In the genomic region with DNA sequence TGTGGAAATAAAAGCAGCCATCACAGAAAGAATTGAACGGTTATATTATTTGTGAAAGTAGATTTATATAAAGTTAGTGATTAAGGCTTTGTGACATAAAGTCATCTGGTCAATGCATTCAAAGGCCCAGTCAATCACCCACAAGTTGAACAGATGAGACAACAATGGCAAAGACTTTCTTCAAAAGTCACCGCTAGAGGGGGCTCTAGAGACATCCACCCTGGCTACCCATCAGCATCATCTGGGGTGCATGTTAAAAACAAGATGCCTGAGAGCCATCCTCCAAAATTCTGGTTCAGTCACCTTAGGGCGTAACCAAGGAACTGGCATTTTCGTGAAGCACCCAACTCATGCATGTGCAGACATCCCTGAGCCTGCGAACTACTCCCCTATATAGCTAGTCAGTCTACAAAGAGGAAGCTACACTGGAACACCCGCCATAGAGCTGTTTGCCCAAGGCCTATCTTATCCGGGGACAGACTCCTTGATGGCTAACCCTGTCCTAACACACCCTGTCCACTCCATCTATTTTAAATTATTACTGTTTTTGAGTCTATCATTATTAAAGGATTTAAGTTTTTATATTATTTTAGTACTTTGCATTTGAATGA, we compare ENCODE assay signal across 9 cellular contexts.
DNase-seq lines count a peak whose midpoint lies in the region; ATAC-seq and TF ChIP-seq lines count a peak whose summit lies in the region.
"Had no signal": no experiment of that assay in that cellular context is flagged by ENCODE, and none has a peak within 500 bp of the region (broad histone marks: within the 10 kb centered on the region; RNA-seq: fewer than 3 reads in every experiment).

No MANE protein-coding gene starts in this region.

- H3F3A ChIP-seq in MM.1S (ENCODE audit: insufficient read depth, low read length), result no peaks in the 10 kb centered on the region

- DNase-seq in NCI-H146 (lab: John Stamatoyannopoulos, UW), result peak; percentile 18
- DNase-seq in NCI-H146 treated with DMSO at 0.1 percent for 48 hours (lab: John Stamatoyannopoulos, UW; ENCODE audit: unreplicated experiment), result no peak
- peak; percentile 59 for DNase-seq in MM.1S
- DNase-seq in activated T-helper 1 cell treated with anti-CD3 and anti-CD28 coated beads, Interleukin-12 subunit alpha, Interleukin-12 subunit beta, Interleukin-2, Interleukin-4 antibody, amounts not matched to agents 30 ng/mL and 10 ng/mL and 1 ng/mL, durations not matched to agents 14 hours and 24 hours and 36 hours (ENCODE audit: low spot score), result peak; percentile 26
- no peak for DNase-seq in left lobe of liver (ENCODE audit: low spot score)
- no peak for DNase-seq in SKM-1 (lab: John Stamatoyannopoulos, UW; ENCODE audit: unreplicated experiment)
- no peak for DNase-seq in SIG-M5 (lab: John Stamatoyannopoulos, UW)

- H3K79me2 ChIP-seq in MM.1S (ENCODE audit: low read length), result no peaks in the 10 kb centered on the region

- H3K27me3 Mint-ChIP-seq in activated T-helper 1 cell treated with anti-CD3 and anti-CD28 coated beads, Interleukin-12 subunit alpha, Interleukin-12 subunit beta, Interleukin-2, Interleukin-4 antibody, amounts not matched to agents 30 ng/mL and 10 ng/mL and 1 ng/mL, durations not matched to agents 14 hours and 24 hours and 36 hours (ENCODE audit: insufficient read depth), result peaks cover 2% of the 10 kb centered on the region

- H3K27ac Mint-ChIP-seq in activated T-helper 1 cell treated with anti-CD3 and anti-CD28 coated beads, Interleukin-12 subunit alpha, Interleukin-12 subunit beta, Interleukin-2, Interleukin-4 antibody, amounts not matched to agents 30 ng/mL and 10 ng/mL and 1 ng/mL, durations not matched to agents 14 hours and 24 hours and 36 hours, result no peak overlapping the region

- peaks cover 6% of the 10 kb centered on the region for H3K4me1 Mint-ChIP-seq in activated T-helper 1 cell treated with anti-CD3 and anti-CD28 coated beads, Interleukin-12 subunit alpha, Interleukin-12 subunit beta, Interleukin-2, Interleukin-4 antibody, amounts not matched to agents 30 ng/mL and 10 ng/mL and 1 ng/mL, durations not matched to agents 14 hours and 24 hours and 36 hours (ENCODE audit: low read depth)

- H3K4me3 ChIP-seq in MM.1S (ENCODE audit: low read length), result no peak overlapping the region
- H3K4me3 ChIP-seq: BLaER1 had no signal

- no peaks in the 10 kb centered on the region for H3K4me1 ChIP-seq in MM.1S (ENCODE audit: low read length)
- H3K4me1 ChIP-seq: BLaER1 had no signal

- peak; percentile 78 for TF ChIP-seq CTCF in MM.1S (IDR thresholded peaks at IDR 0.05; ENCODE audit: low read length)

- peak; percentile 63 for ATAC-seq in left lobe of liver
- no peak for ATAC-seq in GM21515 (IDR thresholded peaks at IDR 0.05; ENCODE audit: unreplicated experiment)

- no peaks in the 10 kb centered on the region for H3K36me3 Mint-ChIP-seq in activated T-helper 1 cell treated with anti-CD3 and anti-CD28 coated beads, Interleukin-12 subunit alpha, Interleukin-12 subunit beta, Interleukin-2, Interleukin-4 antibody, amounts not matched to agents 30 ng/mL and 10 ng/mL and 1 ng/mL, durations not matched to agents 14 hours and 24 hours and 36 hours (ENCODE audit: low read depth)

- no peak overlapping the region for H3K4me2 ChIP-seq in MM.1S (ENCODE audit: low read depth, low read length)
- H3K4me2 ChIP-seq: BLaER1 had no signal

- H3K36me3 ChIP-seq in MM.1S (replicated peaks; ENCODE audit: insufficient read depth, low read length), result no peaks in the 10 kb centered on the region
- H3K36me3 ChIP-seq: BLaER1 had no signal

- H3K27ac ChIP-seq in MM.1S (ENCODE audit: low read length), result no peak overlapping the region
- H3K27ac ChIP-seq: BLaER1 had no signal

- H3K9me3 Mint-ChIP-seq in activated T-helper 1 cell treated with anti-CD3 and anti-CD28 coated beads, Interleukin-12 subunit alpha, Interleukin-12 subunit beta, Interleukin-2, Interleukin-4 antibody, amounts not matched to agents 30 ng/mL and 10 ng/mL and 1 ng/mL, durations not matched to agents 14 hours and 24 hours and 36 hours, result no peaks in the 10 kb centered on the region

- H3K9ac ChIP-seq in MM.1S (ENCODE audit: low read length), result no peak overlapping the region
- H3K9ac ChIP-seq: BLaER1 had no signal

- no peaks in the 10 kb centered on the region for H3K27me3 ChIP-seq in MM.1S (replicated peaks; ENCODE audit: insufficient read depth, low read length)
- H3K27me3 ChIP-seq: BLaER1 had no signal

- H3K9me3 ChIP-seq in MM.1S (replicated peaks; ENCODE audit: insufficient read depth, low read length), result no peaks in the 10 kb centered on the region
- H3K9me3 ChIP-seq: BLaER1 had no signal

- no peaks in the 10 kb centered on the region for H4K20me1 ChIP-seq in MM.1S (ENCODE audit: insufficient read depth, low read length)
- H4K20me1 ChIP-seq: BLaER1 had no signal

- intact Hi-C loops in activated T-helper 1 cell treated with anti-CD3 and anti-CD28 coated beads, Interleukin-12 subunit alpha, Interleukin-12 subunit beta, Interleukin-2, Interleukin-4 antibody, amounts not matched to agents 30 ng/mL and 10 ng/mL and 1 ng/mL, durations not matched to agents 14 hours and 24 hours and 36 hours (cut with micrococcal nuclease), result loop anchor here (1.0 to 10.0 kb wide), 4 partner anchors 83 to 468 kb away; no protein-coding TSS in a partner anchor

- no peaks in the 10 kb centered on the region for H3K9me2 ChIP-seq in MM.1S (replicated peaks; ENCODE audit: insufficient read depth, low read length)

- H3K4me3 Mint-ChIP-seq in activated T-helper 1 cell treated with anti-CD3 and anti-CD28 coated beads, Interleukin-12 subunit alpha, Interleukin-12 subunit beta, Interleukin-2, Interleukin-4 antibody, amounts not matched to agents 30 ng/mL and 10 ng/mL and 1 ng/mL, durations not matched to agents 14 hours and 24 hours and 36 hours, result no peak overlapping the region

- H2AFZ ChIP-seq in MM.1S (ENCODE audit: low read length), result no peak overlapping the region

Comparison
In these comparisons a context has a peak if more than half of its experiments do, and no peak if none do; other contexts are left out.
1. DNase-seq: peak in NCI-H146 (single experiment), MM.1S (single experiment) and activated T-helper 1 cell treated with anti-CD3 and anti-CD28 coated beads, Interleukin-12 subunit alpha, Interleukin-12 subunit beta, Interleukin-2, Interleukin-4 antibody, amounts not matched to agents 30 ng/mL and 10 ng/mL and 1 ng/mL, durations not matched to agents 14 hours and 24 hours and 36 hours (single experiment); none in NCI-H146 treated with DMSO at 0.1 percent for 48 hours (single experiment), left lobe of liver (single experiment), SKM-1 (single experiment) and SIG-M5 (single experiment).